19 cellular contexts compared by ENCODE assay signal in the genomic region with DNA sequence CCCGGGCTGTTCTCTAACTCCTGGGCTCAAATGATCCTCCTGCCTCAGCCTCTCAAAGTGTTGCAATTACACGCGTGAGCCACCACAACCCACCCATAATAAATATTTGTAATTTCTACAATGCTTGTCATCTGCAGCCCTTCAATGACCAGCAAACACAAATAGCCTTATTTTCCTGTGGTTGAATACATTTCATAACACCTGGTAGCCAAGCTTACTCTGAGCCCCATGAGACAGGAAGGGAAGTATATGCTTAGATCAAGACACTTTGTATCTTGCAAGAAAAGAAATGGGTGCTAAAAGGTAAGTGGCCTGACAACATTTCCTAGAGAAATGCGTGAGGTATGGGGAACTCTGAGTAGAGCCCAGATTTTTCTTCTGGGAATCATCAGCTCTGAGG. TPM values are rescaled to one million over a fixed set of nuclear protein-coding genes. Genes with fewer than 3 reads are reported as not detected.
A peak's percentile ranks its signal among the peaks of the same experiment; 100 is the strongest.
DNase-seq lines count a peak whose midpoint lies in the region; ATAC-seq and TF ChIP-seq lines count a peak whose summit lies in the region.
"Had no signal": no experiment of that assay in that cellular context is flagged by ENCODE, and none has a peak within 500 bp of the region (broad histone marks: within the 10 kb centered on the region; RNA-seq: fewer than 3 reads in every experiment).

No MANE protein-coding gene starts in this region.

- TF ChIP-seq CTCF in DOHH2 (IDR thresholded peaks at IDR 0.05; ENCODE audit: low read depth, low read length, poor library complexity, severe bottlenecking), result no peak
- no peak for TF ChIP-seq CTCF in Loucy (conservative IDR thresholded peaks at IDR 0.05; ENCODE audit: low read length)
- TF ChIP-seq CTCF in SU-DHL-6 (IDR thresholded peaks at IDR 0.05; ENCODE audit: insufficient read depth, low read length, poor library complexity, severe bottlenecking), result no peak

- peaks cover 14 to 15% of the 10 kb centered on the region in 2 donors for H3K27me3 Mint-ChIP-seq in CD4-positive, alpha-beta memory T cell

- CTCF ChIA-PET in CD4-positive, alpha-beta memory T cell (lab: Charles Lee; ENCODE audit: partially characterized antibody), result interaction anchor here (0.7 kb wide), 1 partner anchor 45 kb away, joined by 3 read pairs; no protein-coding TSS in a partner anchor

- H3K18ac ChIP-seq in trophoblast cell (ENCODE audit: low read length), result no peak overlapping the region

- peaks cover 0 to 2% (median 0%) of the 10 kb centered on the region in 8 donors for H3K9me3 Mint-ChIP-seq in CD4-positive, alpha-beta memory T cell
- H3K9me3 Mint-ChIP-seq: CD8-positive, alpha-beta T cell; GM23338; HFFc6 had no signal

- H3K79me1 ChIP-seq in trophoblast cell (ENCODE audit: low read length), result no peaks in the 10 kb centered on the region

- H3K36me3 Mint-ChIP-seq in CD4-positive, alpha-beta memory T cell, result no peaks in the 10 kb centered on the region
- H3K36me3 Mint-ChIP-seq: CD8-positive, alpha-beta T cell had no signal

- H3K4me1 Mint-ChIP-seq in CD4-positive, alpha-beta memory T cell, result no peaks in the 10 kb centered on the region
- H3K4me1 Mint-ChIP-seq: GM23338 had no signal

- H4K12ac ChIP-seq in trophoblast cell (ENCODE audit: low read depth, low read length), result no peak overlapping the region

- H4K91ac ChIP-seq in trophoblast cell (ENCODE audit: low read depth, low read length), result no peak overlapping the region

- H3K4me2 ChIP-seq in DOHH2 (ENCODE audit: low read length) (peak overlapping the region; percentile 67), Loucy (ENCODE audit: low read depth, low read length, poor library complexity, severe bottlenecking) (no peak overlapping the region), SU-DHL-6 (ENCODE audit: low read depth, low read length, poor library complexity, severe bottlenecking) (peak overlapping the region; percentile 39), trophoblast cell (ENCODE audit: low read length) (no peak overlapping the region)
- H3K4me2 ChIP-seq: A549, GM23338 had no signal

- no peak overlapping the region for H4K8ac ChIP-seq in trophoblast cell (ENCODE audit: low read depth, low read length)

- H2BK120ac ChIP-seq in trophoblast cell (ENCODE audit: insufficient read depth, low read length, poor library complexity), result no peak overlapping the region

- WGBS in trophoblast cell (ENCODE audit: extremely low coverage, insufficient coverage, insufficient read length), result no CpG with 5 or more reads among the region's 4 CpGs

- no peak overlapping the region for H3K23ac ChIP-seq in trophoblast cell (ENCODE audit: low read length)

- no peak overlapping the region for H3K14ac ChIP-seq in trophoblast cell (ENCODE audit: low read length)

- intact Hi-C loops in CD4-positive, alpha-beta memory T cell (cut with micrococcal nuclease), result no loop called here

- H3K36me3 ChIP-seq in DOHH2 (ENCODE audit: control insufficient read depth, low read length) (no peaks in the 10 kb centered on the region), Loucy (ENCODE audit: insufficient read depth, low read length) (no peaks in the 10 kb centered on the region), SU-DHL-6 (ENCODE audit: low read length) (no peaks in the 10 kb centered on the region), trophoblast cell (ENCODE audit: control insufficient read depth in 1 of 2, insufficient read depth in 2 of 2, low read length in 2 of 2) (no peaks in the 10 kb centered on the region)
- no peaks in the 10 kb centered on the region for H3K36me3 ChIP-seq in CD4-positive, alpha-beta memory T cell (ENCODE audit: insufficient read depth, low read length)
- H3K36me3 ChIP-seq: HAP-1 had no signal

- POLR2A ChIA-PET in CD4-positive, alpha-beta memory T cell (lab: Charles Lee; ENCODE audit: partially characterized antibody), result no interaction called here

- peak; percentile 71 to 82 for DNase-seq in trophoblast cell
- DNase-seq in CD4-positive, alpha-beta memory T cell, result no peak
- no peak for DNase-seq in DMS79 (lab: John Stamatoyannopoulos, UW)
- DNase-seq: 8988T; ACHN; C1 segment of cervical spinal cord; Caco-2; CD8-positive, alpha-beta T cell; DMS153; GF-D8; HFFc6 had no signal

- H3K79me2 ChIP-seq in DOHH2 (ENCODE audit: control insufficient read depth, low read length), result no peaks in the 10 kb centered on the region
- H3K79me2 ChIP-seq in Loucy (ENCODE audit: insufficient read depth, low read length), result no peaks in the 10 kb centered on the region
- no peaks in the 10 kb centered on the region for H3K79me2 ChIP-seq in SU-DHL-6 (ENCODE audit: insufficient read depth, low read length)
- no peaks in the 10 kb centered on the region for H3K79me2 ChIP-seq in trophoblast cell (ENCODE audit: control insufficient read depth, insufficient read depth, low read length, poor library complexity)

- H4K20me1 ChIP-seq in DOHH2 (ENCODE audit: control insufficient read depth, insufficient read depth, low read depth, low read length) (no peaks in the 10 kb centered on the region), Loucy (ENCODE audit: insufficient read depth, low read length, poor library complexity, severe bottlenecking) (no peaks in the 10 kb centered on the region), SU-DHL-6 (ENCODE audit: low read depth, low read length) (no peaks in the 10 kb centered on the region)

- no peak overlapping the region for H3K4ac ChIP-seq in trophoblast cell (ENCODE audit: low read depth, low read length)

- H3K27ac ChIP-seq in DOHH2 (ENCODE audit: low read depth, low read length), result peak overlapping the region; percentile 52
- peak overlapping the region; percentile 63 for H3K27ac ChIP-seq in SU-DHL-6 (ENCODE audit: low read depth, low read length)
- H3K27ac ChIP-seq in trophoblast cell (ENCODE audit: low read depth, low read length), result no peak overlapping the region
- no peak overlapping the region for H3K27ac ChIP-seq in CD4-positive, alpha-beta memory T cell (ENCODE audit: low read depth, low read length)
- H3K27ac ChIP-seq: A549 had no signal

- H2BK5ac ChIP-seq in trophoblast cell (ENCODE audit: low read depth, low read length, poor library complexity), result no peak overlapping the region

- H3K4me3 ChIP-seq in DOHH2 (ENCODE audit: low read length) (peak overlapping the region; percentile 39), Loucy (ENCODE audit: low read length, poor library complexity, severe bottlenecking) (no peak overlapping the region), SU-DHL-6 (ENCODE audit: insufficient read depth, low read length, poor library complexity, severe bottlenecking) (no peak overlapping the region), trophoblast cell (ENCODE audit: low read depth, low read length) (no peak overlapping the region)
- H3K4me3 ChIP-seq in CD4-positive, alpha-beta memory T cell (ENCODE audit: low read length in 2 of 2), result no peak overlapping the region
- H3K4me3 ChIP-seq: A549, GM23338, HAP-1 had no signal

- no peaks in the 10 kb centered on the region for H3K9me2 ChIP-seq in DOHH2 (replicated peaks; ENCODE audit: control insufficient read depth, low read length)
- H3K9me2 ChIP-seq in Loucy (replicated peaks; ENCODE audit: low read depth, low read length), result no peaks in the 10 kb centered on the region
- no peaks in the 10 kb centered on the region for H3K9me2 ChIP-seq in SU-DHL-6 (replicated peaks; ENCODE audit: insufficient read depth, low read length)

- H3F3A ChIP-seq in DOHH2 (ENCODE audit: control insufficient read depth, insufficient read depth), result peaks cover 9% of the 10 kb centered on the region
- H3F3A ChIP-seq in Loucy (ENCODE audit: low read depth), result no peaks in the 10 kb centered on the region
- no peaks in the 10 kb centered on the region for H3F3A ChIP-seq in SU-DHL-6 (ENCODE audit: insufficient read depth)

- no peak overlapping the region for H3K4me3 Mint-ChIP-seq in CD4-positive, alpha-beta memory T cell
- H3K4me3 Mint-ChIP-seq: CD8-positive, alpha-beta T cell; GM23338; HFFc6 had no signal

- H3K27me3 ChIP-seq in DOHH2 (ENCODE audit: control insufficient read depth, low read length) (no peaks in the 10 kb centered on the region), Loucy (ENCODE audit: insufficient read depth, low read length, poor library complexity, severe bottlenecking) (no peaks in the 10 kb centered on the region), SU-DHL-6 (ENCODE audit: low read length) (no peaks in the 10 kb centered on the region), trophoblast cell (ENCODE audit: insufficient read depth, low read length) (no peaks in the 10 kb centered on the region)
- H3K27me3 ChIP-seq in CD4-positive, alpha-beta memory T cell (ENCODE audit: insufficient read depth, low read length), result no peaks in the 10 kb centered on the region

- H2BK12ac ChIP-seq in trophoblast cell (ENCODE audit: low read length), result no peak overlapping the region

- peak overlapping the region; percentile 23; the same call in 1 of the 2 replicates for H2AFZ ChIP-seq in Loucy (ENCODE audit: low read length)
- H2AFZ ChIP-seq in SU-DHL-6 (ENCODE audit: low read depth, low read length, severe bottlenecking), result no peak overlapping the region
- H2AFZ ChIP-seq in trophoblast cell (ENCODE audit: insufficient read depth, low read length, poor library complexity), result no peak overlapping the region
- H2AFZ ChIP-seq: GM23338 had no signal

- H3K9me3 ChIP-seq in DOHH2 (ENCODE audit: control insufficient read depth, insufficient read depth, low read length), result peaks cover 18% of the 10 kb centered on the region
- no peaks in the 10 kb centered on the region for H3K9me3 ChIP-seq in Loucy (ENCODE audit: insufficient read depth, low read depth, low read length)
- H3K9me3 ChIP-seq in SU-DHL-6 (ENCODE audit: insufficient read depth, low read length), result no peaks in the 10 kb centered on the region
- no peaks in the 10 kb centered on the region for H3K9me3 ChIP-seq in trophoblast cell (ENCODE audit: insufficient read depth, low read depth, low read length)
- H3K9me3 ChIP-seq in CD4-positive, alpha-beta memory T cell (ENCODE audit: control insufficient read depth in 1 of 2, low read length in 2 of 2), result no peaks in the 10 kb centered on the region
- H3K9me3 ChIP-seq: A549, Caco-2, HAP-1 had no signal

- H3K27ac Mint-ChIP-seq in CD4-positive, alpha-beta memory T cell, result no peak overlapping the region
- H3K27ac Mint-ChIP-seq: CD8-positive, alpha-beta T cell; GM23338; HFFc6 had no signal

- ATAC-seq in HG03457 (IDR thresholded peaks at IDR 0.05; ENCODE audit: unreplicated experiment) (no peak), GM21367 (IDR thresholded peaks at IDR 0.05; ENCODE audit: unreplicated experiment) (no peak)
- ATAC-seq: A549; CD8-positive, alpha-beta T cell; GM23338 had no signal

- peaks cover 78% of the 10 kb centered on the region for H3K4me1 ChIP-seq in DOHH2 (ENCODE audit: control insufficient read depth, low read length)
- H3K4me1 ChIP-seq in Loucy (ENCODE audit: insufficient read depth, low read length, poor library complexity, severe bottlenecking), result no peaks in the 10 kb centered on the region
- peaks cover 0 to 5% of the 10 kb centered on the region in 2 experiments for H3K4me1 ChIP-seq in trophoblast cell (ENCODE audit: control insufficient read depth in 1 of 2, insufficient read depth in 2 of 2, low read length in 2 of 2)
- H3K4me1 ChIP-seq in CD4-positive, alpha-beta memory T cell (ENCODE audit: insufficient read depth, low read length), result no peaks in the 10 kb centered on the region
- H3K4me1 ChIP-seq: A549 had no signal

- no peak overlapping the region for H2AK5ac ChIP-seq in trophoblast cell (ENCODE audit: low read length)

- H3K9ac ChIP-seq in Loucy (ENCODE audit: low read depth, low read length, poor library complexity, severe bottlenecking) (no peak overlapping the region), SU-DHL-6 (ENCODE audit: low read length) (no peak overlapping the region), trophoblast cell (ENCODE audit: low read length) (no peak overlapping the region)

RNA-seq across cellular contexts. Expression of gene PDGFRA, which starts 56.9 kb away (rescaled TPM):
- polyA plus RNA-seq in trophoblast cell (2013), result 16.1 and 18.0 TPM in 2 replicates
- total RNA-seq in CD4-positive, alpha-beta memory T cell, result not detected
- not detected for polyA plus RNA-seq in CD4-positive, alpha-beta memory T cell
- total RNA-seq: CD8-positive, alpha-beta T cell had no signal

Comparison
In these comparisons a context has a peak if more than half of its experiments do, and no peak if none do; other contexts are left out.
1. H3K27ac ChIP-seq: peak in DOHH2 (single experiment) and SU-DHL-6 (single experiment); none in trophoblast cell (single experiment) and CD4-positive, alpha-beta memory T cell (single experiment).
2. H3K4me2 ChIP-seq: peak in DOHH2 (single experiment) and SU-DHL-6 (single experiment); none in Loucy (single experiment) and trophoblast cell (single experiment).
3. DNase-seq: peak in trophoblast cell (2 of 2); none in CD4-positive, alpha-beta memory T cell (0 of 5) and DMS79 (single experiment).